Comparison of ENCODE assay signal across 29 cellular contexts in the genomic region with DNA sequence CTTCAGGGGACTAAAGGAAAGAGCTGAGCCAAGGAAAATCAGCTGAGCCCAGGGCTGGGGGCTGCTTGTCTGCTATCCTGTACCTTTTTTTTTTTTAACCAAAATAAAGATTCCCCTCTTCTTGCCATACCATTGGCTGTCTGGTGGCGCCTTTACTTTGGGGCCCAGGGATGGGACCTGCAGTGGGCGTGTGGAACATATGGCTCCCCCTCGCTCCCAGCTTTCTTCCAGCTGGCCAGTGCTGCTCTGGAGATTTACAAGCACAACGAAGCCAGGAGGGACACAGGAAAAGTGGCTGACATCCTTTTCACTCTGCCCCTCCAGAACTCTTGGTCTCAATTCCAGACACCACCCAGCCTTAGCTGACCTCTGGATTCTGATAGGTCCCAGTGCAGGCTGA. TPM values are rescaled to one million over a fixed set of nuclear protein-coding genes. Genes with fewer than 3 reads are reported as not detected.
DNase-seq lines count a peak whose midpoint lies in the region; ATAC-seq and TF ChIP-seq lines count a peak whose summit lies in the region.
"Had no signal": no experiment of that assay in that cellular context is flagged by ENCODE, and none has a peak within 500 bp of the region (broad histone marks: within the 10 kb centered on the region; RNA-seq: fewer than 3 reads in every experiment).

No MANE protein-coding gene starts in this region.

- no peak overlapping the region for H3K4me3 ChIP-seq in sigmoid colon
- H3K4me3 ChIP-seq: left lung, right lobe of liver, upper lobe of left lung had no signal

- no peak overlapping the region for H3K4me3 Mint-ChIP-seq in activated CD4-positive, alpha-beta T cell treated with anti-CD3 and anti-CD28 coated beads for 36 hours
- H3K4me3 Mint-ChIP-seq: activated CD8-positive, alpha-beta memory T cell treated with anti-CD3 and anti-CD28 coated beads, Interleukin-2, amount 10 ng/mL, durations not matched to agents 7 days and 5 days; activated naive CD4-positive, alpha-beta T cell treated with anti-CD3 and anti-CD28 coated beads, Interleukin-2, amount 10 ng/mL, durations not matched to agents 7 days and 5 days; activated T-cell treated with anti-CD3 and anti-CD28 coated beads, Interleukin-2, amount 50 U/mL, for 72 hours; CD14-positive monocyte; IgD-negative memory B cell had no signal

- H3K9me3 ChIP-seq in sigmoid colon, result no peaks in the 10 kb centered on the region
- H3K9me3 ChIP-seq: Caco-2, left lung, right lobe of liver, upper lobe of left lung had no signal

- H3K4me1 ChIP-seq in foreskin keratinocyte (peaks cover 75% of the 10 kb centered on the region), sigmoid colon (peaks cover 0 to 9% (median 6%) of the 10 kb centered on the region in 4 donors)
- H3K4me1 ChIP-seq: Caco-2, right lobe of liver had no signal

- peaks cover 18% of the 10 kb centered on the region for H3K36me3 Mint-ChIP-seq in activated CD4-positive, alpha-beta T cell treated with anti-CD3 and anti-CD28 coated beads for 36 hours (ENCODE audit: low read depth)

- no peak for TF ChIP-seq EP300 in sigmoid colon (IDR thresholded peaks at IDR 0.05)

- DNase-seq in D341Med (ENCODE audit: low spot score), result peak; percentile 5
- DNase-seq in RWPE1 (ENCODE audit: low spot score), result no peak
- no peak for DNase-seq in foreskin keratinocyte
- peak; percentile 44 for DNase-seq in sigmoid colon
- DNase-seq in activated CD4-positive, alpha-beta T cell treated with anti-CD3 and anti-CD28 coated beads for 36 hours, result no peak
- DNase-seq in stimulated activated CD8-positive, alpha-beta memory T cell treated with anti-CD3 and anti-CD28 coated beads, Interleukin-4, amount 100 ng/mL, for 48 hours, result no peak
- DNase-seq: activated CD4-positive, alpha-beta T cell treated with anti-CD3 and anti-CD28 coated beads, Interleukin-2, amount 50 U/mL, for 4 hours; activated CD4-positive, CD25-positive, alpha-beta regulatory T cell; activated CD8-positive, alpha-beta memory T cell treated with anti-CD3 and anti-CD28 coated beads, Interleukin-2, amount 10 ng/mL, durations not matched to agents 7 days and 5 days; activated naive CD4-positive, alpha-beta T cell treated with anti-CD3 and anti-CD28 coated beads, Interleukin-2, amount 10 ng/mL, durations not matched to agents 7 days and 5 days; activated T-cell treated with anti-CD3 and anti-CD28 coated beads, Interleukin-2, amount 50 U/mL, for 72 hours; brain microvascular endothelial cell; Caco-2; DND-41; GF-D8; left lung; mesenchymal stem cell; NCI-H1436 treated with DMSO at 0.1 percent for 48 hours; right lobe of liver; RPMI8226; stimulated activated CD4-positive, alpha-beta T cell treated with anti-CD3 and anti-CD28 coated beads, Interleukin-4, amount 100 ng/mL, for 1 hour; T-helper 1 cell; upper lobe of left lung had no signal

- POLR2A ChIA-PET in RWPE1 (lab: Yijun Ruan, JAX; ENCODE audit: low non-redundant PET), result interaction anchor here (0.6 kb wide), 2 partner anchors 10 to 153 kb away, joined by 5 read pairs; no protein-coding TSS in a partner anchor
- POLR2A ChIA-PET in activated CD4-positive, alpha-beta T cell treated with anti-CD3 and anti-CD28 coated beads for 36 hours (lab: Charles Lee), result interaction anchor here (0.6 kb wide), 1 partner anchor 196 kb away, joined by 4 read pairs; no protein-coding TSS in a partner anchor

- TF ChIP-seq POLR2A in sigmoid colon (IDR thresholded peaks at IDR 0.05), result no peak

- CTCF ChIA-PET in RWPE1 (lab: Yijun Ruan, JAX), result interaction anchor here (0.6 to 1.3 kb wide), 7 partner anchors 8 to 427 kb away, joined by 3 to 7 read pairs (median 5); no protein-coding TSS in a partner anchor
- CTCF ChIA-PET in activated CD4-positive, alpha-beta T cell treated with anti-CD3 and anti-CD28 coated beads for 36 hours (lab: Charles Lee), result interaction anchor here (0.6 to 2.5 kb wide), 3 partner anchors 46 to 258 kb away, joined by 3 to 7 read pairs (median 3); no protein-coding TSS in a partner anchor

- peaks cover 5% of the 10 kb centered on the region for H3K4me1 Mint-ChIP-seq in activated CD4-positive, alpha-beta T cell treated with anti-CD3 and anti-CD28 coated beads for 36 hours

- no peak for ATAC-seq in foreskin keratinocyte
- ATAC-seq in activated CD4-positive, alpha-beta T cell treated with anti-CD3 and anti-CD28 coated beads for 36 hours, result no peak
- ATAC-seq in HG03354 (IDR thresholded peaks at IDR 0.05; ENCODE audit: poor library complexity, severe bottlenecking, unreplicated experiment), result no peak
- ATAC-seq in HG02623 (IDR thresholded peaks at IDR 0.05; ENCODE audit: unreplicated experiment), result no peak
- ATAC-seq: activated CD8-positive, alpha-beta memory T cell treated with anti-CD3 and anti-CD28 coated beads, Interleukin-2, amount 10 ng/mL, durations not matched to agents 7 days and 5 days; activated T-cell treated with anti-CD3 and anti-CD28 coated beads, Interleukin-2, amount 50 U/mL, for 72 hours; left lung; right lobe of liver had no signal

- H3K27ac Mint-ChIP-seq in activated CD4-positive, alpha-beta T cell treated with anti-CD3 and anti-CD28 coated beads for 36 hours, result no peak overlapping the region
- H3K27ac Mint-ChIP-seq: activated CD8-positive, alpha-beta memory T cell treated with anti-CD3 and anti-CD28 coated beads, Interleukin-2, amount 10 ng/mL, durations not matched to agents 7 days and 5 days; activated naive CD4-positive, alpha-beta T cell treated with anti-CD3 and anti-CD28 coated beads, Interleukin-2, amount 10 ng/mL, durations not matched to agents 7 days and 5 days; activated T-cell treated with anti-CD3 and anti-CD28 coated beads, Interleukin-2, amount 50 U/mL, for 72 hours; IgD-negative memory B cell had no signal

- H3K27me3 Mint-ChIP-seq in activated CD4-positive, alpha-beta T cell treated with anti-CD3 and anti-CD28 coated beads for 36 hours, result no peaks in the 10 kb centered on the region
- H3K27me3 Mint-ChIP-seq: activated CD8-positive, alpha-beta memory T cell treated with anti-CD3 and anti-CD28 coated beads, Interleukin-2, amount 10 ng/mL, durations not matched to agents 7 days and 5 days; activated naive CD4-positive, alpha-beta T cell treated with anti-CD3 and anti-CD28 coated beads, Interleukin-2, amount 10 ng/mL, durations not matched to agents 7 days and 5 days; IgD-negative memory B cell had no signal

- WGBS in sigmoid colon, 2 donors, result 88 to 93% methylated on average over 4 of the region's 4 CpGs

- no peaks in the 10 kb centered on the region for H3K9me3 Mint-ChIP-seq in activated CD4-positive, alpha-beta T cell treated with anti-CD3 and anti-CD28 coated beads for 36 hours (ENCODE audit: low read depth)
- H3K9me3 Mint-ChIP-seq: activated naive CD4-positive, alpha-beta T cell treated with anti-CD3 and anti-CD28 coated beads, Interleukin-2, amount 10 ng/mL, durations not matched to agents 7 days and 5 days; activated T-cell treated with anti-CD3 and anti-CD28 coated beads, Interleukin-2, amount 50 U/mL, for 72 hours; CD14-positive monocyte; IgD-negative memory B cell had no signal

- H3K36me3 ChIP-seq in sigmoid colon, result peaks cover 5 to 35% (median 19%) of the 10 kb centered on the region in 4 donors

- intact Hi-C loops in sigmoid colon (cut with DNase I), result no loop called here
- intact Hi-C loops in activated CD4-positive, alpha-beta T cell treated with anti-CD3 and anti-CD28 coated beads for 36 hours (cut with DNase I, micrococcal nuclease), result no loop called here

- H3K27me3 ChIP-seq in foreskin keratinocyte (no peaks in the 10 kb centered on the region), sigmoid colon (no peaks in the 10 kb centered on the region)
- H3K27me3 ChIP-seq: brain microvascular endothelial cell, left lung, right lobe of liver, upper lobe of left lung had no signal

- H3K27ac ChIP-seq in RWPE1 (peak overlapping the region; percentile 100), foreskin keratinocyte (peak overlapping the region; percentile 99), sigmoid colon (peak overlapping the region in 1 of 4 donors; percentile 59)
- H3K27ac ChIP-seq: brain microvascular endothelial cell, left lung, right lobe of liver, upper lobe of left lung had no signal

- TF ChIP-seq CTCF in RWPE1 (conservative IDR thresholded peaks at IDR 0.05; ENCODE audit: low read depth) (no peak), foreskin keratinocyte (conservative IDR thresholded peaks at IDR 0.05) (no peak), sigmoid colon (IDR thresholded peaks at IDR 0.05) (no peak)

RNA-seq across cellular contexts. Expression of a gene that starts 5.5 kb away (rescaled TPM):
- 2,642 and 2,753 TPM in 2 replicates for total RNA-seq in foreskin keratinocyte
- polyA plus RNA-seq in foreskin keratinocyte, result 4,130 and 4,582 TPM in 2 replicates
- total RNA-seq in sigmoid colon, result 1 to 10 TPM in 2 of 4 donors, not detected in 2; 1.1 to 2.2 TPM
- polyA plus RNA-seq in sigmoid colon, result 100 to 1,000 TPM; 209 to 729 (median 212) TPM
- total RNA-seq in activated CD4-positive, alpha-beta T cell treated with anti-CD3 and anti-CD28 coated beads for 36 hours, result 1 to 10 TPM in 1 of 2 experiments, under 1 TPM in 1; 0.87 to 1.1 TPM
- polyA plus RNA-seq: CD14-positive monocyte, IgD-negative memory B cell had no signal

RNA-seq across cellular contexts. Expression of a gene that starts 31.0 kb away (rescaled TPM):
- 17.6 and 18.5 TPM in 2 replicates for total RNA-seq in foreskin keratinocyte
- 14.2 and 16.1 TPM in 2 replicates for polyA plus RNA-seq in foreskin keratinocyte
- total RNA-seq in sigmoid colon, result 10 to 100 TPM in 2 of 4 donors, 1 to 10 TPM in 2; 7.5 to 13.6 (median 10.7) TPM
- polyA plus RNA-seq in sigmoid colon, result 10 to 100 TPM; 12.0 to 19.4 (median 17.5) TPM
- total RNA-seq in activated CD4-positive, alpha-beta T cell treated with anti-CD3 and anti-CD28 coated beads for 36 hours, result 10 to 100 TPM; 51.6 to 66.0 TPM

RNA-seq across cellular contexts. Expression of a gene that starts 32.6 kb away (rescaled TPM):
- 21.2 and 25.7 TPM in 2 replicates for total RNA-seq in foreskin keratinocyte
- 37.1 and 39.7 TPM in 2 replicates for polyA plus RNA-seq in foreskin keratinocyte
- total RNA-seq in sigmoid colon, result 10 to 100 TPM in 1 of 4 donors, 1 to 10 TPM in 3; 7.4 to 11.0 (median 9.8) TPM
- 10 to 100 TPM; 12.0 to 18.6 (median 18.5) TPM for polyA plus RNA-seq in sigmoid colon
- total RNA-seq in activated CD4-positive, alpha-beta T cell treated with anti-CD3 and anti-CD28 coated beads for 36 hours, result 10 to 100 TPM; 44.3 to 45.6 TPM

RNA-seq across cellular contexts. Expression of a gene that starts 42.8 kb away (rescaled TPM):
- total RNA-seq in foreskin keratinocyte (7.1 and 10.4 TPM in 2 replicates), sigmoid colon (1 to 10 TPM; 6.6 to 9.7 (median 7.5) TPM)
- polyA plus RNA-seq in foreskin keratinocyte (9.0 TPM in 2 replicates), sigmoid colon (10 to 100 TPM; 12.0 to 14.3 (median 12.8) TPM)
- total RNA-seq in activated CD4-positive, alpha-beta T cell treated with anti-CD3 and anti-CD28 coated beads for 36 hours, result 1 to 10 TPM; 7.0 to 8.7 TPM

RNA-seq across cellular contexts. Expression of a gene that starts 56.3 kb away (rescaled TPM):
- total RNA-seq in foreskin keratinocyte (not detected in 2 replicates), sigmoid colon (not detected)
- polyA plus RNA-seq in foreskin keratinocyte (not detected in 2 replicates), sigmoid colon (under 1 TPM in 1 of 3 donors, not detected in 2; 0.82 TPM)
- total RNA-seq in activated CD4-positive, alpha-beta T cell treated with anti-CD3 and anti-CD28 coated beads for 36 hours, result not detected
- total RNA-seq: activated CD8-positive, alpha-beta memory T cell treated with anti-CD3 and anti-CD28 coated beads, Interleukin-2, amount 10 ng/mL, durations not matched to agents 7 days and 5 days; activated T-cell treated with anti-CD3 and anti-CD28 coated beads, Interleukin-2, amount 50 U/mL, for 72 hours; endothelial cell of umbilical vein had no signal
- polyA plus RNA-seq: CD14-positive monocyte, endothelial cell of umbilical vein, IgD-negative memory B cell, neural cell had no signal

Comparison
In these comparisons a context has a peak if more than half of its experiments do, and no peak if none do; other contexts are left out.
1. DNase-seq: peak in D341Med (single experiment) and sigmoid colon (single experiment); none in RWPE1 (single experiment), foreskin keratinocyte (0 of 2), activated CD4-positive, alpha-beta T cell treated with anti-CD3 and anti-CD28 coated beads for 36 hours (single experiment) and stimulated activated CD8-positive, alpha-beta memory T cell treated with anti-CD3 and anti-CD28 coated beads, Interleukin-4, amount 100 ng/mL, for 48 hours (single experiment).
2. RNA of a gene that starts 5.5 kb away (total RNA-seq): 2,642 to 2,753 TPM in foreskin keratinocyte; 0.87 to 1.1 TPM in activated CD4-positive, alpha-beta T cell treated with anti-CD3 and anti-CD28 coated beads for 36 hours and 1.1 to 2.2 TPM in sigmoid colon; every median in the first group is over 100 times any median in the second.